Comparison of ENCODE assay signal across 25 cellular contexts in the genomic region with DNA sequence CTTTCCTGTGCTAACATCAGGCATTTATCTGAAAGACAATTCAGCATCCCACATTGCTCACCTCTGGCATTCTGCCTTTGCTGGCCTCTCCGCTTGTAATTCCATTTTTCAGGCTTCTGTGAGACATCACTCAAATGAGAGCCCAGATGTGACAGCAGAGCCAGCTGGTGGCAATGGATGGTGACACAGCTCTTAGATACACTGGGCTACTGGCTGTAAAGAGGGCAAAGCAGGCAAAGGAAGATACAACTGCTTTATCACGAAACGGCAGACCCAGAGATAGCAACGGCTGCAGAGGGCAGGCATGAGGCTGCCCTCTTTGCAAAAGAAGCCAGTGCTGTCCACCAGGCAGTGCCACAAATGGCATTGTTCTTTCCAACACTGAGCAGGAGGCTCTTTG.
A peak's percentile ranks its signal among the peaks of the same experiment; 100 is the strongest.
DNase-seq lines count a peak whose midpoint lies in the region; ATAC-seq and TF ChIP-seq lines count a peak whose summit lies in the region.
"Had no signal": no experiment of that assay in that cellular context is flagged by ENCODE, and none has a peak within 500 bp of the region (broad histone marks: within the 10 kb centered on the region; RNA-seq: fewer than 3 reads in every experiment).

No MANE protein-coding gene starts in this region.

- peaks cover 4% of the 10 kb centered on the region for H3K36me3 Mint-ChIP-seq in neural progenitor cell
- H3K36me3 Mint-ChIP-seq: activated naive CD4-positive, alpha-beta T cell treated with anti-CD3 and anti-CD28 coated beads, Interleukin-2, amount 50 U/mL, for 24 hours; T-cell had no signal

- H3K4me1 ChIP-seq in MM.1S (ENCODE audit: low read length) (no peaks in the 10 kb centered on the region), neural progenitor cell (no peaks in the 10 kb centered on the region)
- H3K4me1 ChIP-seq: upper lobe of right lung had no signal

- H3K4me3 Mint-ChIP-seq in neural progenitor cell = no peak overlapping the region
- H3K4me3 Mint-ChIP-seq: activated CD8-positive, alpha-beta T cell treated with anti-CD3 and anti-CD28 coated beads, Interleukin-2, amount 10 ng/mL, durations not matched to agents 7 days and 5 days; activated naive CD4-positive, alpha-beta T cell treated with anti-CD3 and anti-CD28 coated beads, Interleukin-2, amount 50 U/mL, for 24 hours; activated T-cell treated with anti-CD3 and anti-CD28 coated beads, Interleukin-2, amount 50 U/mL, for 72 hours; stimulated activated naive CD8-positive, alpha-beta T cell treated with anti-CD3 and anti-CD28 coated beads, Interleukin-15, amount 100 ng/mL, for 72 hours; T-cell; WTC11 had no signal

- H3K4me3 ChIP-seq in MM.1S (ENCODE audit: low read length) (no peak overlapping the region), WERI-Rb-1 (ENCODE audit: low read depth, low read length) (no peak overlapping the region), neural progenitor cell (no peak overlapping the region)
- H3K4me3 ChIP-seq: coronary artery, mucosa of descending colon, upper lobe of right lung had no signal

- no peak overlapping the region for H3K27ac Mint-ChIP-seq in neural progenitor cell
- H3K27ac Mint-ChIP-seq: activated CD8-positive, alpha-beta T cell treated with anti-CD3 and anti-CD28 coated beads, Interleukin-2, amount 10 ng/mL, durations not matched to agents 7 days and 5 days; activated naive CD4-positive, alpha-beta T cell treated with anti-CD3 and anti-CD28 coated beads, Interleukin-2, amount 50 U/mL, for 24 hours; activated T-cell treated with anti-CD3 and anti-CD28 coated beads, Interleukin-2, amount 50 U/mL, for 72 hours; T-cell; WTC11 had no signal

- DNase-seq in AG20443 (ENCODE audit: low spot score) (peak; percentile 17), MM.1S (no peak), WERI-Rb-1 (no peak), neural progenitor cell (ENCODE audit: low spot score) (no peak), GOT3 (lab: John Stamatoyannopoulos, UW) (no peak)
- no peak for DNase-seq in stimulated activated CD4-positive, alpha-beta T cell treated with anti-CD3 and anti-CD28 coated beads, Interleukin-2, amount 100 ng/mL, for 48 hours
- DNase-seq: activated CD8-positive, alpha-beta T cell treated with anti-CD3 and anti-CD28 coated beads, Interleukin-2, amount 10 ng/mL, durations not matched to agents 7 days and 5 days; activated T-cell treated with anti-CD3 and anti-CD28 coated beads, Interleukin-2, amount 50 U/mL, for 72 hours; AML-193; KG1; left colon; mucosa of descending colon; NCI-H1048; NCI-H2171; NK-92 treated with Interleukin-12 subunit alpha and Interleukin-12 subunit beta, amount 100 ng/mL, for 24 hours; RPMI8226; stimulated activated naive CD8-positive, alpha-beta T cell treated with anti-CD3 and anti-CD28 coated beads, Interleukin-15, amount 100 ng/mL, for 72 hours; T-cell; upper lobe of right lung had no signal

- H3K36me3 ChIP-seq in MM.1S (replicated peaks; ENCODE audit: insufficient read depth, low read length) (no peaks in the 10 kb centered on the region), WERI-Rb-1 (no peaks in the 10 kb centered on the region), neural progenitor cell (no peaks in the 10 kb centered on the region)
- H3K36me3 ChIP-seq: upper lobe of right lung had no signal

- H4K20me1 ChIP-seq in MM.1S (ENCODE audit: insufficient read depth, low read length) (no peaks in the 10 kb centered on the region), neural progenitor cell (ENCODE audit: low read depth) (no peaks in the 10 kb centered on the region)

- H3K9me3 ChIP-seq in MM.1S (replicated peaks; ENCODE audit: insufficient read depth, low read length) = no peaks in the 10 kb centered on the region
- peaks cover 9% of the 10 kb centered on the region for H3K9me3 ChIP-seq in WERI-Rb-1 (ENCODE audit: severe bottlenecking)
- no peaks in the 10 kb centered on the region for H3K9me3 ChIP-seq in neural progenitor cell (ENCODE audit: low read depth)
- H3K9me3 ChIP-seq: mucosa of descending colon, upper lobe of right lung had no signal

- ATAC-seq in HG03439 (IDR thresholded peaks at IDR 0.05; ENCODE audit: unreplicated experiment) = no peak
- ATAC-seq: activated CD8-positive, alpha-beta T cell treated with anti-CD3 and anti-CD28 coated beads, Interleukin-2, amount 10 ng/mL, durations not matched to agents 7 days and 5 days; activated T-cell treated with anti-CD3 and anti-CD28 coated beads, Interleukin-2, amount 50 U/mL, for 72 hours; left colon; mucosa of descending colon; sciatic nerve; stimulated activated naive CD8-positive, alpha-beta T cell treated with anti-CD3 and anti-CD28 coated beads, Interleukin-15, amount 100 ng/mL, for 72 hours; T-cell; upper lobe of right lung; WTC11 had no signal

- H3K27me3 Mint-ChIP-seq in neural progenitor cell (ENCODE audit: insufficient read depth, low read depth) = peaks cover 2% of the 10 kb centered on the region
- H3K27me3 Mint-ChIP-seq: activated naive CD4-positive, alpha-beta T cell treated with anti-CD3 and anti-CD28 coated beads, Interleukin-2, amount 50 U/mL, for 24 hours; stimulated activated naive CD8-positive, alpha-beta T cell treated with anti-CD3 and anti-CD28 coated beads, Interleukin-15, amount 100 ng/mL, for 72 hours; T-cell had no signal

- H2AFZ ChIP-seq in MM.1S (ENCODE audit: low read length) = no peak overlapping the region; the same call in 1 of the 2 replicates
- H2AFZ ChIP-seq in neural progenitor cell (replicated peaks) = no peak overlapping the region

- H3K4me2 ChIP-seq in MM.1S (ENCODE audit: low read depth, low read length) (peak overlapping the region; percentile 28; the same call in 1 of the 2 replicates), neural progenitor cell (no peak overlapping the region)

- TF ChIP-seq CTCF in MM.1S (IDR thresholded peaks at IDR 0.05; ENCODE audit: low read length) = no peak
- 0 out of 2 replicates have a peak, but pooled peaks have one; percentile 8 for TF ChIP-seq CTCF in WERI-Rb-1 (IDR thresholded peaks at IDR 0.05; ENCODE audit: low read depth, low read length)
- peak; percentile 5 for TF ChIP-seq CTCF in neural progenitor cell (IDR thresholded peaks at IDR 0.05)

- H3K9me2 ChIP-seq in MM.1S (replicated peaks; ENCODE audit: insufficient read depth, low read length) = no peaks in the 10 kb centered on the region

- H3K9ac ChIP-seq in MM.1S (ENCODE audit: low read length) (no peak overlapping the region), neural progenitor cell (no peak overlapping the region)

- no peaks in the 10 kb centered on the region for H3F3A ChIP-seq in MM.1S (ENCODE audit: insufficient read depth, low read length)
- no peaks in the 10 kb centered on the region for H3F3A ChIP-seq in neural progenitor cell (ENCODE audit: low read depth)

- peaks cover 16% of the 10 kb centered on the region for H3K9me3 Mint-ChIP-seq in neural progenitor cell

- H3K27ac ChIP-seq in MM.1S (ENCODE audit: low read length) = no peak overlapping the region
- no peak overlapping the region for H3K27ac ChIP-seq in WERI-Rb-1
- H3K27ac ChIP-seq in neural progenitor cell = no peak overlapping the region
- H3K27ac ChIP-seq: coronary artery, epithelial cell of prostate, upper lobe of right lung had no signal

- H3K4me1 Mint-ChIP-seq in neural progenitor cell = peaks cover 9% of the 10 kb centered on the region
- H3K4me1 Mint-ChIP-seq: activated naive CD4-positive, alpha-beta T cell treated with anti-CD3 and anti-CD28 coated beads, Interleukin-2, amount 50 U/mL, for 24 hours; stimulated activated naive CD8-positive, alpha-beta T cell treated with anti-CD3 and anti-CD28 coated beads, Interleukin-15, amount 100 ng/mL, for 72 hours; T-cell; WTC11 had no signal

- H3K79me2 ChIP-seq in MM.1S (ENCODE audit: low read length) (no peaks in the 10 kb centered on the region), neural progenitor cell (ENCODE audit: low read depth) (no peaks in the 10 kb centered on the region)

- no peaks in the 10 kb centered on the region for H3K27me3 ChIP-seq in MM.1S (replicated peaks; ENCODE audit: insufficient read depth, low read length)
- H3K27me3 ChIP-seq in WERI-Rb-1 (ENCODE audit: insufficient read depth, low read depth, severe bottlenecking) = no peaks in the 10 kb centered on the region
- H3K27me3 ChIP-seq in neural progenitor cell = peaks cover 58% of the 10 kb centered on the region
- H3K27me3 ChIP-seq: upper lobe of right lung had no signal
